Comparison of ENCODE assay signal across 26 cellular contexts in the genomic region with DNA sequence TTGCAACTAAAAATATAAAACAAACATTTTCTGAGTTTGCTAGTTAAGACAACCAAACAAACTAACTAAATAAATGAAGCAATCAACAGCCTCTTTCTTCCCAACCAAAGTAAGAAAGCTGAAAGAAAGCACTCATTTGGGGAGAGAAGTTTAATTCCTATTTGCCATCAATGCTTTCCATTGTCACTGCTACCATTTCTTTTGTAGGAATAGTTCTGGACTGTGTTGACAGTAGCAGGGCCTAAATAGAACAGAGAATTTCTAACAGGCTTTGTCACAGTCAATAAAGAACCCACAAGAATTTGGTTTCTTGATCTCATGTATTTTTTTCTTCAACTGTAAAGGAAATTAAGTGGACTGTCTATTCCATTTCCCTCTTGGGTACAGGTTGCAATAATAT.
"Had no signal": no experiment of that assay in that cellular context is flagged by ENCODE, and none has a peak within 500 bp of the region (broad histone marks: within the 10 kb centered on the region; RNA-seq: fewer than 3 reads in every experiment).

No MANE protein-coding gene starts in this region.

- H3K27me3 ChIP-seq: brain microvascular endothelial cell, dorsolateral prefrontal cortex, gastrocnemius medialis, heart left ventricle had no signal

- H3K4me1 ChIP-seq: gastrocnemius medialis, heart left ventricle had no signal

- H3K4me3 ChIP-seq: coronary artery, dorsolateral prefrontal cortex, gastrocnemius medialis, heart left ventricle had no signal

- DNase-seq: activated CD4-positive, alpha-beta memory T cell treated with anti-CD3 and anti-CD28 coated beads for 36 hours; activated CD4-positive, alpha-beta T cell treated with anti-CD3 and anti-CD28 coated beads for 36 hours; activated CD4-positive, alpha-beta T cell treated with anti-CD3 and anti-CD28 coated beads, Interleukin-2, amount 10 ng/mL, durations not matched to agents 24 days and 14 days; activated CD4-positive, CD25-positive, alpha-beta regulatory T cell; activated CD4-positive, CD25-positive, alpha-beta regulatory T cell treated with anti-CD3 and anti-CD28 coated beads, Interleukin-2, amount 50 U/mL, for 72 hours; activated CD8-positive, alpha-beta memory T cell treated with anti-CD3 and anti-CD28 coated beads, Interleukin-2, amount 10 ng/mL, durations not matched to agents 7 days and 5 days; activated CD8-positive, alpha-beta memory T cell treated with anti-CD3 and anti-CD28 coated beads, Interleukin-2, amount 50 U/mL, for 4 hours; activated CD8-positive, alpha-beta T cell treated with anti-CD3 and anti-CD28 coated beads, Interleukin-2, amount 10 ng/mL, durations not matched to agents 7 days and 5 days; activated gamma-delta T cell treated with Interleukin-2 at 50 U/mL for 16 hours; activated naive CD4-positive, alpha-beta T cell treated with anti-CD3 and anti-CD28 coated beads, Interleukin-2, amount 50 U/mL, for 16 hours; activated naive CD4-positive, alpha-beta T cell treated with Interleukin-2 at 50 U/mL for 16 hours; activated T-cell treated with anti-CD3 and anti-CD28 coated beads, Interleukin-2, amount 50 U/mL, for 1 hour; activated T-cell treated with anti-CD3 and anti-CD28 coated beads, Interleukin-2, amount 50 U/mL, for 72 hours; amniotic stem cell; anterior cingulate cortex; brain microvascular endothelial cell; dorsolateral prefrontal cortex; effector memory CD4-positive, alpha-beta T cell; endodermal cell; foreskin fibroblast; gastrocnemius medialis; glutamatergic neuron; heart left ventricle; T-helper 2 cell had no signal

- H3K36me3 ChIP-seq: brain microvascular endothelial cell, gastrocnemius medialis, heart left ventricle had no signal

- H3K9me3 ChIP-seq: gastrocnemius medialis had no signal

- ATAC-seq: activated CD4-positive, alpha-beta T cell treated with anti-CD3 and anti-CD28 coated beads for 36 hours; activated CD8-positive, alpha-beta memory T cell treated with anti-CD3 and anti-CD28 coated beads, Interleukin-2, amount 10 ng/mL, durations not matched to agents 7 days and 5 days; activated CD8-positive, alpha-beta T cell treated with anti-CD3 and anti-CD28 coated beads, Interleukin-2, amount 10 ng/mL, durations not matched to agents 7 days and 5 days; activated T-cell treated with anti-CD3 and anti-CD28 coated beads, Interleukin-2, amount 50 U/mL, for 72 hours; esophagus mucosa; gastrocnemius medialis; heart left ventricle had no signal

- H3K27ac ChIP-seq: brain microvascular endothelial cell, coronary artery, dorsolateral prefrontal cortex, gastrocnemius medialis, heart left ventricle had no signal
